Comparison of ENCODE assay signal across 7 cellular contexts in genomic region chr12:47705571-47706425, GRCh38.
DNase-seq lines count a peak whose midpoint lies in the region; ATAC-seq and TF ChIP-seq lines count a peak whose summit lies in the region.

Gene RPAP3, minus strand, starts transcription at chr12:47706030. Its CDS starts 3,190 bp downstream, at chr12:47702840.

- ATAC-seq in GM18505 (IDR thresholded peaks at IDR 0.05; ENCODE audit: unreplicated experiment), result peak; percentile 78
- peak; percentile 74 for ATAC-seq in HG02973 (IDR thresholded peaks at IDR 0.05; ENCODE audit: unreplicated experiment)

- peak; percentile 63 for TF ChIP-seq CTCF in astrocyte of the spinal cord (IDR thresholded peaks at IDR 0.05; ENCODE audit: low read depth, low read length)

- in situ Hi-C loops in astrocyte of the spinal cord (cut with HindIII; ENCODE audit: low sequenced_read_pairs), result no loop called here

- peak; percentile 93 for TF ChIP-seq POLR2A in GM18505 (IDR thresholded peaks at IDR 0.05; ENCODE audit: borderline replicate concordance, extremely low read depth, insufficient read depth, insufficient read length)

- peak within 1 kb of the TSS; percentile 82 for H3K4me3 ChIP-seq in astrocyte of the spinal cord (ENCODE audit: low read depth, low read length)

- DNase-seq in NCI-H2029 (lab: John Stamatoyannopoulos, UW) (peak; percentile 96), T1000 (lab: John Stamatoyannopoulos, UW) (peak; percentile 95), astrocyte of the spinal cord (ENCODE audit: low read depth, low spot score) (peak; percentile 94), hippocampal formation (lab: John Stamatoyannopoulos, UW) (peak; percentile 80 to 91), retina (peak; percentile 84)

Comparison
In these comparisons a context has a peak if more than half of its experiments do, and no peak if none do; other contexts are left out.
1. Peak in every context shown above with its lines: DNase-seq, ATAC-seq and H3K4me3 ChIP-seq.